In the genomic region with DNA sequence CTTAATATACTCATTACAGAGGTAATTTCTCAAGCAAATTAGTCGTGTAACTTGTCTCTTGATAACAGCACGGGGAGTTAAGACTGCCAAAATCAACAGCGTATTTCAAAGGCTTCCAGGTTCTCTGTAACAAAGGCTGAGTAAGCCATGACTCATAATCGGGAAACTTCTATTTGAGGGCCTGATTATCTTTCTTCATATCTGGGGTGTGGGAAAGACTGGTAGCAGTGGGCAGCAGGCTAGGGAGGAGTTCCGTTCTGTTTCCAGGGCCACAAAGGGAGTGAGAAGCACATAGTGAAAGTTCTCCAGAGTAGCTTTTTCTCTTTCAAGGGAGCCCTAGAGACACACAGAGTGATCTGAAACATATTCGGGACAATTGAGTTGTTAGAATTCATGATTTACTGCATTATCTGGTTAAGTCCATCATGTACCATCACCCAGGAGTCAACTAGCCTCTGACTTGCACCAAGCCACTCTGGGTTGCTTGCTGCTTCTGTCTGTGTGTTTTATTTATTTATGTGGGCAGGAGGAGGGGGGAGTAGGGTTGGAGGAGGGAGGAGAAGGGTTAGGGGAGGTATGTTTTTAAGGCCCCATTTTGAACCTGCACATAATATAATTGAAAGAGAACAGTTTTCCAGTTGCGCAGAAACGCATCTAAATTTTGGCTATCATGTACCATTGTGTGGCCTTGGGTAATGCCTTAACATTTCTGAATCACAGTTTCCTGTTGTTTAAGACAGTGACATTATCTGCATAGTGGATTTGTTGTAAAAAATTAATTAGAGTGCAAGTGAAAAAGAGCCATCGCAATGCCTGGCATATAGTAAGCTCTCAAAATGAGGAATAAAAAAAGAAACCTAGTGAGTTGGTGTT, we compare ENCODE assay signal across 7 cellular contexts.
DNase-seq lines count a peak whose midpoint lies in the region; ATAC-seq, FAIRE-seq and TF ChIP-seq lines count a peak whose summit lies in the region.

No MANE protein-coding gene starts in this region.

- TF ChIP-seq RAD21 in SK-N-SH (IDR thresholded peaks at IDR 0.05; ENCODE audit: low read length) = no peak

- TF ChIP-seq EP300 in SK-N-SH (IDR thresholded peaks at IDR 0.05; ENCODE audit: borderline replicate concordance in 1 of 2, low read depth in 1 of 2, low read length in 1 of 2) = peak; percentile 40 to 97; a peak in 3 of 4 replicates

- H2AFZ ChIP-seq in SK-N-SH (ENCODE audit: low read depth) = peak overlapping the region; percentile 62; the same call in 1 of the 2 replicates

- no peak for TF ChIP-seq POLR2A in lower leg skin (IDR thresholded peaks at IDR 0.05)

- DNase-seq in HTR-8/SVneo (ENCODE audit: insufficient read length, low spot score) = peak; percentile 60
- peak; percentile 1 for DNase-seq in SK-N-SH
- peak; percentile 84 to 92 for DNase-seq in foreskin keratinocyte
- no peak for DNase-seq in psoas muscle
- DNase-seq in lower leg skin (ENCODE audit: low spot score in 2 of 2) = no peak
- no peak for DNase-seq in NCI-H748 treated with DMSO at 0.1 percent for 48 hours (lab: John Stamatoyannopoulos, UW)

- peak; percentile 28 for FAIRE-seq in HTR-8/SVneo (lab: Jason Lieb, UNC)

- H3K27ac ChIP-seq in SK-N-SH (ENCODE audit: low read depth in 2 of 2, low read length in 1 of 2) (peak overlapping the region; percentile 80 to 96), foreskin keratinocyte (peak overlapping the region; percentile 67), psoas muscle (peak overlapping the region; percentile 28)

- H3K9me2 ChIP-seq in SK-N-SH = no peaks in the 10 kb centered on the region

- WGBS in SK-N-SH (ENCODE audit: low lambda C conversion rate) = 36% methylated on average over 9 of the region's 9 CpGs
- 54 to 56% (median 55%) methylated on average over 9 of the region's 9 CpGs for WGBS in psoas muscle, 3 donors
- WGBS in lower leg skin, 2 donors = 41 to 50% methylated on average over 9 of the region's 9 CpGs

- no peaks in the 10 kb centered on the region for H3K9me3 ChIP-seq in SK-N-SH
- no peaks in the 10 kb centered on the region for H3K9me3 ChIP-seq in psoas muscle

- H3K27me3 ChIP-seq in SK-N-SH (ENCODE audit: insufficient read depth) = no peaks in the 10 kb centered on the region
- no peaks in the 10 kb centered on the region for H3K27me3 ChIP-seq in foreskin keratinocyte
- no peaks in the 10 kb centered on the region for H3K27me3 ChIP-seq in psoas muscle (ENCODE audit: insufficient read depth in 3 of 3, low read length in 2 of 3)

- TF ChIP-seq CTCF in SK-N-SH (IDR thresholded peaks at IDR 0.05) = no peak
- no peak for TF ChIP-seq CTCF in foreskin keratinocyte (conservative IDR thresholded peaks at IDR 0.05)
- no peak for TF ChIP-seq CTCF in psoas muscle (IDR thresholded peaks at IDR 0.05)
- no peak for TF ChIP-seq CTCF in lower leg skin (IDR thresholded peaks at IDR 0.05)

- H3K4me1 ChIP-seq in SK-N-SH (ENCODE audit: control insufficient read depth in 1 of 2, insufficient read depth in 2 of 2, low read depth in 1 of 2, low read length in 1 of 2) = peaks cover 2 to 41% of the 10 kb centered on the region in 2 experiments
- peaks cover 27% of the 10 kb centered on the region for H3K4me1 ChIP-seq in foreskin keratinocyte
- no peaks in the 10 kb centered on the region for H3K4me1 ChIP-seq in psoas muscle

- ATAC-seq in foreskin keratinocyte (peak; percentile 97), psoas muscle (peak in 3 of 4 donors; percentile 69 to 74 (median 70)), HG02981 (IDR thresholded peaks at IDR 0.05; ENCODE audit: unreplicated experiment) (no peak)

- H3K36me3 ChIP-seq in SK-N-SH (replicated peaks in 1 of 2; ENCODE audit: control insufficient read depth in 1 of 2, insufficient read depth in 2 of 2, low read length in 1 of 2) = no peaks in the 10 kb centered on the region
- H3K36me3 ChIP-seq in psoas muscle (ENCODE audit: insufficient read depth in 1 of 2, low read depth in 1 of 2) = no peaks in the 10 kb centered on the region

- POLR2A ChIA-PET in SK-N-SH (lab: Yijun Ruan, JAX) = no interaction called here

- H3K79me2 ChIP-seq in SK-N-SH (ENCODE audit: insufficient read depth) = no peaks in the 10 kb centered on the region

- peak overlapping the region; percentile 84 for H3K4me2 ChIP-seq in SK-N-SH

- peak overlapping the region in 1 of 2 experiments; percentile 28; a peak in 2 of 4 replicates for H3K4me3 ChIP-seq in SK-N-SH (ENCODE audit: low read depth in 2 of 2, low read length in 1 of 2)
- no peak overlapping the region for H3K4me3 ChIP-seq in psoas muscle
- H3K4me3 ChIP-seq in lower leg skin (ENCODE audit: low read depth, poor library complexity, severe bottlenecking) = no peak overlapping the region

- no peaks in the 10 kb centered on the region for H4K20me1 ChIP-seq in SK-N-SH (ENCODE audit: insufficient read depth)

- CTCF ChIA-PET in SK-N-SH (lab: Yijun Ruan, JAX) = no interaction called here

- intact Hi-C loops in psoas muscle (cut with DNase I) (no loop called here), lower leg skin (cut with DNase I; ENCODE audit: low total_unique reads) (no loop called here)

- H3F3A ChIP-seq in SK-N-SH (replicated peaks; ENCODE audit: insufficient read depth) = peaks cover 20% of the 10 kb centered on the region

- peak overlapping the region; percentile 65; the same call in 1 of the 2 replicates for H3K9ac ChIP-seq in SK-N-SH

TF ChIP-seq in SK-N-SH, 30 proteins besides CTCF, POLR2A, EP300 and RAD21 (continues in another document):
- no peak for TF ChIP-seq GATA2 (CRISPR knock-in tag; IDR thresholded peaks at IDR 0.05)
- peak; percentile 88 for TF ChIP-seq RXRA (IDR thresholded peaks at IDR 0.05; ENCODE audit: borderline replicate concordance, low read depth)
- TF ChIP-seq JUND (IDR thresholded peaks at IDR 0.05) = peak; percentile 99
- TF ChIP-seq FOSL2 (IDR thresholded peaks at IDR 0.05; ENCODE audit: borderline replicate concordance, low read depth) = peak; percentile 99
- TF ChIP-seq NRF1 (IDR thresholded peaks at IDR 0.05; ENCODE audit: low read depth, low read length) = no peak
- TF ChIP-seq YY1 (IDR thresholded peaks at IDR 0.05; ENCODE audit: low read depth) = peak; percentile 52; the same call in 1 of the 2 replicates
- peak; percentile 94 for TF ChIP-seq MEF2A (IDR thresholded peaks at IDR 0.05; ENCODE audit: borderline replicate concordance, low read depth)
- no peak for TF ChIP-seq RCOR1 (IDR thresholded peaks at IDR 0.05; ENCODE audit: low read length)
- no peak for TF ChIP-seq TAF1 (IDR thresholded peaks at IDR 0.05; ENCODE audit: borderline replicate concordance, low read depth, low read length)
- peak; percentile 94 for TF ChIP-seq TCF12 (IDR thresholded peaks at IDR 0.05)
- TF ChIP-seq, protein P1, sequence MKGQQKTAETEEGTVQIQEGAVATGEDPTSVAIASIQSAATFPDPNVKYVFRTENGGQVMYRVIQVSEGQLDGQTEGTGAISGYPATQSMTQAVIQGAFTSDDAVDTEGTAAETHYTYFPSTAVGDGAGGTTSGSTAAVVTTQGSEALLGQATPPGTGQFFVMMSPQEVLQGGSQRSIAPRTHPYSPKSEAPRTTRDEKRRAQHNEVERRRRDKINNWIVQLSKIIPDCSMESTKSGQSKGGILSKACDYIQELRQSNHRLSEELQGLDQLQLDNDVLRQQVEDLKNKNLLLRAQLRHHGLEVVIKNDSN (IDR thresholded peaks at IDR 0.05; ENCODE audit: borderline replicate concordance, low read depth) = no peak
- no peak for TF ChIP-seq EZH2phosphoT487 (IDR thresholded peaks at IDR 0.05; ENCODE audit: borderline replicate concordance, low read depth)
- TF ChIP-seq, protein P2, sequence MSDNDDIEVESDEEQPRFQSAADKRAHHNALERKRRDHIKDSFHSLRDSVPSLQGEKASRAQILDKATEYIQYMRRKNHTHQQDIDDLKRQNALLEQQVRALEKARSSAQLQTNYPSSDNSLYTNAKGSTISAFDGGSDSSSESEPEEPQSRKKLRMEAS (IDR thresholded peaks at IDR 0.05; ENCODE audit: low read depth) = peak; percentile 75; the same call in 1 of the 2 replicates
- no peak for TF ChIP-seq SMC3 (IDR thresholded peaks at IDR 0.05; ENCODE audit: low read depth, low read length)
- TF ChIP-seq, protein P3, sequence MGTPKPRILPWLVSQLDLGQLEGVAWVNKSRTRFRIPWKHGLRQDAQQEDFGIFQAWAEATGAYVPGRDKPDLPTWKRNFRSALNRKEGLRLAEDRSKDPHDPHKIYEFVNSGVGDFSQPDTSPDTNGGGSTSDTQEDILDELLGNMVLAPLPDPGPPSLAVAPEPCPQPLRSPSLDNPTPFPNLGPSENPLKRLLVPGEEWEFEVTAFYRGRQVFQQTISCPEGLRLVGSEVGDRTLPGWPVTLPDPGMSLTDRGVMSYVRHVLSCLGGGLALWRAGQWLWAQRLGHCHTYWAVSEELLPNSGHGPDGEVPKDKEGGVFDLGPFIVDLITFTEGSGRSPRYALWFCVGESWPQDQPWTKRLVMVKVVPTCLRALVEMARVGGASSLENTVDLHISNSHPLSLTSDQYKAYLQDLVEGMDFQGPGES (IDR thresholded peaks at IDR 0.05; ENCODE audit: low read depth, low read length) = no peak
- TF ChIP-seq FOXJ3 (CRISPR knock-in tag; IDR thresholded peaks at IDR 0.05) = no peak
- peak; percentile 98 for TF ChIP-seq NFIC (IDR thresholded peaks at IDR 0.05; ENCODE audit: borderline replicate concordance)
- TF ChIP-seq, protein P4, sequence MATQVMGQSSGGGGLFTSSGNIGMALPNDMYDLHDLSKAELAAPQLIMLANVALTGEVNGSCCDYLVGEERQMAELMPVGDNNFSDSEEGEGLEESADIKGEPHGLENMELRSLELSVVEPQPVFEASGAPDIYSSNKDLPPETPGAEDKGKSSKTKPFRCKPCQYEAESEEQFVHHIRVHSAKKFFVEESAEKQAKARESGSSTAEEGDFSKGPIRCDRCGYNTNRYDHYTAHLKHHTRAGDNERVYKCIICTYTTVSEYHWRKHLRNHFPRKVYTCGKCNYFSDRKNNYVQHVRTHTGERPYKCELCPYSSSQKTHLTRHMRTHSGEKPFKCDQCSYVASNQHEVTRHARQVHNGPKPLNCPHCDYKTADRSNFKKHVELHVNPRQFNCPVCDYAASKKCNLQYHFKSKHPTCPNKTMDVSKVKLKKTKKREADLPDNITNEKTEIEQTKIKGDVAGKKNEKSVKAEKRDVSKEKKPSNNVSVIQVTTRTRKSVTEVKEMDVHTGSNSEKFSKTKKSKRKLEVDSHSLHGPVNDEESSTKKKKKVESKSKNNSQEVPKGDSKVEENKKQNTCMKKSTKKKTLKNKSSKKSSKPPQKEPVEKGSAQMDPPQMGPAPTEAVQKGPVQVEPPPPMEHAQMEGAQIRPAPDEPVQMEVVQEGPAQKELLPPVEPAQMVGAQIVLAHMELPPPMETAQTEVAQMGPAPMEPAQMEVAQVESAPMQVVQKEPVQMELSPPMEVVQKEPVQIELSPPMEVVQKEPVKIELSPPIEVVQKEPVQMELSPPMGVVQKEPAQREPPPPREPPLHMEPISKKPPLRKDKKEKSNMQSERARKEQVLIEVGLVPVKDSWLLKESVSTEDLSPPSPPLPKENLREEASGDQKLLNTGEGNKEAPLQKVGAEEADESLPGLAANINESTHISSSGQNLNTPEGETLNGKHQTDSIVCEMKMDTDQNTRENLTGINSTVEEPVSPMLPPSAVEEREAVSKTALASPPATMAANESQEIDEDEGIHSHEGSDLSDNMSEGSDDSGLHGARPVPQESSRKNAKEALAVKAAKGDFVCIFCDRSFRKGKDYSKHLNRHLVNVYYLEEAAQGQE (IDR thresholded peaks at IDR 0.05; ENCODE audit: low read depth, low read length) = peak; percentile 67

Comparison
In these comparisons a context has a peak if more than half of its experiments do, and no peak if none do; other contexts are left out.
1. DNase-seq: peak in HTR-8/SVneo (single experiment), SK-N-SH (single experiment) and foreskin keratinocyte (2 of 2); none in psoas muscle (0 of 2), lower leg skin (0 of 2) and NCI-H748 treated with DMSO at 0.1 percent for 48 hours (single experiment).
2. H3K27ac ChIP-seq: peak in every context shown above with its lines; median percentile 88 in SK-N-SH; 67 in foreskin keratinocyte; 28 in psoas muscle.